1 cellular context compared by ENCODE assay signal in the genomic region with DNA sequence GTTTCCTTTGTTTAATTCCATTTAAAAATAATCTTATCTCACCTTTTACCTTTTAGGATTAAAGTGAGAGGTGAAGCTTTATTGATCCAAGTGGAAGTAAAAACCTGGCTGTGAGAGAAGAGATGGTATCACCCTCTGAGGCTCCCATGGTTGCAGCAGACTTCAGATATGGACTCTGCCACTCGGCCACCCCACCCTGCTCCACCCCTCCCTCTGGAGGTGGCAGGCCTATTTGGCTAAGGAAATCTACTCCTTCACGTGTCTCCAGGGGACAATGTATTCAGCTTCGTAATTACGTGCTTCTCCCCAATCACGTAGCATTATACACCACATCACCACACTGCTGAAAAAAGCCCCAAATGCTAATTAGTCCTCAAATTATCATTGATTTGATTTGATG.
TF ChIP-seq lines count a peak whose summit lies in the region.

No MANE protein-coding gene starts in this region.

TF ChIP-seq in GM23338, 12 proteins besides CTCF, POLR2A, EP300 and RAD21 (continued from another document):
- TF ChIP-seq, protein P1, sequence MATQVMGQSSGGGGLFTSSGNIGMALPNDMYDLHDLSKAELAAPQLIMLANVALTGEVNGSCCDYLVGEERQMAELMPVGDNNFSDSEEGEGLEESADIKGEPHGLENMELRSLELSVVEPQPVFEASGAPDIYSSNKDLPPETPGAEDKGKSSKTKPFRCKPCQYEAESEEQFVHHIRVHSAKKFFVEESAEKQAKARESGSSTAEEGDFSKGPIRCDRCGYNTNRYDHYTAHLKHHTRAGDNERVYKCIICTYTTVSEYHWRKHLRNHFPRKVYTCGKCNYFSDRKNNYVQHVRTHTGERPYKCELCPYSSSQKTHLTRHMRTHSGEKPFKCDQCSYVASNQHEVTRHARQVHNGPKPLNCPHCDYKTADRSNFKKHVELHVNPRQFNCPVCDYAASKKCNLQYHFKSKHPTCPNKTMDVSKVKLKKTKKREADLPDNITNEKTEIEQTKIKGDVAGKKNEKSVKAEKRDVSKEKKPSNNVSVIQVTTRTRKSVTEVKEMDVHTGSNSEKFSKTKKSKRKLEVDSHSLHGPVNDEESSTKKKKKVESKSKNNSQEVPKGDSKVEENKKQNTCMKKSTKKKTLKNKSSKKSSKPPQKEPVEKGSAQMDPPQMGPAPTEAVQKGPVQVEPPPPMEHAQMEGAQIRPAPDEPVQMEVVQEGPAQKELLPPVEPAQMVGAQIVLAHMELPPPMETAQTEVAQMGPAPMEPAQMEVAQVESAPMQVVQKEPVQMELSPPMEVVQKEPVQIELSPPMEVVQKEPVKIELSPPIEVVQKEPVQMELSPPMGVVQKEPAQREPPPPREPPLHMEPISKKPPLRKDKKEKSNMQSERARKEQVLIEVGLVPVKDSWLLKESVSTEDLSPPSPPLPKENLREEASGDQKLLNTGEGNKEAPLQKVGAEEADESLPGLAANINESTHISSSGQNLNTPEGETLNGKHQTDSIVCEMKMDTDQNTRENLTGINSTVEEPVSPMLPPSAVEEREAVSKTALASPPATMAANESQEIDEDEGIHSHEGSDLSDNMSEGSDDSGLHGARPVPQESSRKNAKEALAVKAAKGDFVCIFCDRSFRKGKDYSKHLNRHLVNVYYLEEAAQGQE (IDR thresholded peaks at IDR 0.05; ENCODE audit: unreplicated experiment), result no peak
- TF ChIP-seq JUNB (IDR thresholded peaks at IDR 0.05; ENCODE audit: unreplicated experiment) (no peak), EZH2 (IDR thresholded peaks at IDR 0.05; ENCODE audit: low read depth, unreplicated experiment) (no peak), ZNF114 (CRISPR knock-in tag; IDR thresholded peaks at IDR 0.05) (no peak), STAT1 (IDR thresholded peaks at IDR 0.05; ENCODE audit: unreplicated experiment) (no peak), EZH2phosphoT487 (IDR thresholded peaks at IDR 0.05; ENCODE audit: unreplicated experiment) (no peak), ZNF331 (CRISPR knock-in tag; IDR thresholded peaks at IDR 0.05; ENCODE audit: low read depth) (no peak)
- TF ChIP-seq, protein P2, sequence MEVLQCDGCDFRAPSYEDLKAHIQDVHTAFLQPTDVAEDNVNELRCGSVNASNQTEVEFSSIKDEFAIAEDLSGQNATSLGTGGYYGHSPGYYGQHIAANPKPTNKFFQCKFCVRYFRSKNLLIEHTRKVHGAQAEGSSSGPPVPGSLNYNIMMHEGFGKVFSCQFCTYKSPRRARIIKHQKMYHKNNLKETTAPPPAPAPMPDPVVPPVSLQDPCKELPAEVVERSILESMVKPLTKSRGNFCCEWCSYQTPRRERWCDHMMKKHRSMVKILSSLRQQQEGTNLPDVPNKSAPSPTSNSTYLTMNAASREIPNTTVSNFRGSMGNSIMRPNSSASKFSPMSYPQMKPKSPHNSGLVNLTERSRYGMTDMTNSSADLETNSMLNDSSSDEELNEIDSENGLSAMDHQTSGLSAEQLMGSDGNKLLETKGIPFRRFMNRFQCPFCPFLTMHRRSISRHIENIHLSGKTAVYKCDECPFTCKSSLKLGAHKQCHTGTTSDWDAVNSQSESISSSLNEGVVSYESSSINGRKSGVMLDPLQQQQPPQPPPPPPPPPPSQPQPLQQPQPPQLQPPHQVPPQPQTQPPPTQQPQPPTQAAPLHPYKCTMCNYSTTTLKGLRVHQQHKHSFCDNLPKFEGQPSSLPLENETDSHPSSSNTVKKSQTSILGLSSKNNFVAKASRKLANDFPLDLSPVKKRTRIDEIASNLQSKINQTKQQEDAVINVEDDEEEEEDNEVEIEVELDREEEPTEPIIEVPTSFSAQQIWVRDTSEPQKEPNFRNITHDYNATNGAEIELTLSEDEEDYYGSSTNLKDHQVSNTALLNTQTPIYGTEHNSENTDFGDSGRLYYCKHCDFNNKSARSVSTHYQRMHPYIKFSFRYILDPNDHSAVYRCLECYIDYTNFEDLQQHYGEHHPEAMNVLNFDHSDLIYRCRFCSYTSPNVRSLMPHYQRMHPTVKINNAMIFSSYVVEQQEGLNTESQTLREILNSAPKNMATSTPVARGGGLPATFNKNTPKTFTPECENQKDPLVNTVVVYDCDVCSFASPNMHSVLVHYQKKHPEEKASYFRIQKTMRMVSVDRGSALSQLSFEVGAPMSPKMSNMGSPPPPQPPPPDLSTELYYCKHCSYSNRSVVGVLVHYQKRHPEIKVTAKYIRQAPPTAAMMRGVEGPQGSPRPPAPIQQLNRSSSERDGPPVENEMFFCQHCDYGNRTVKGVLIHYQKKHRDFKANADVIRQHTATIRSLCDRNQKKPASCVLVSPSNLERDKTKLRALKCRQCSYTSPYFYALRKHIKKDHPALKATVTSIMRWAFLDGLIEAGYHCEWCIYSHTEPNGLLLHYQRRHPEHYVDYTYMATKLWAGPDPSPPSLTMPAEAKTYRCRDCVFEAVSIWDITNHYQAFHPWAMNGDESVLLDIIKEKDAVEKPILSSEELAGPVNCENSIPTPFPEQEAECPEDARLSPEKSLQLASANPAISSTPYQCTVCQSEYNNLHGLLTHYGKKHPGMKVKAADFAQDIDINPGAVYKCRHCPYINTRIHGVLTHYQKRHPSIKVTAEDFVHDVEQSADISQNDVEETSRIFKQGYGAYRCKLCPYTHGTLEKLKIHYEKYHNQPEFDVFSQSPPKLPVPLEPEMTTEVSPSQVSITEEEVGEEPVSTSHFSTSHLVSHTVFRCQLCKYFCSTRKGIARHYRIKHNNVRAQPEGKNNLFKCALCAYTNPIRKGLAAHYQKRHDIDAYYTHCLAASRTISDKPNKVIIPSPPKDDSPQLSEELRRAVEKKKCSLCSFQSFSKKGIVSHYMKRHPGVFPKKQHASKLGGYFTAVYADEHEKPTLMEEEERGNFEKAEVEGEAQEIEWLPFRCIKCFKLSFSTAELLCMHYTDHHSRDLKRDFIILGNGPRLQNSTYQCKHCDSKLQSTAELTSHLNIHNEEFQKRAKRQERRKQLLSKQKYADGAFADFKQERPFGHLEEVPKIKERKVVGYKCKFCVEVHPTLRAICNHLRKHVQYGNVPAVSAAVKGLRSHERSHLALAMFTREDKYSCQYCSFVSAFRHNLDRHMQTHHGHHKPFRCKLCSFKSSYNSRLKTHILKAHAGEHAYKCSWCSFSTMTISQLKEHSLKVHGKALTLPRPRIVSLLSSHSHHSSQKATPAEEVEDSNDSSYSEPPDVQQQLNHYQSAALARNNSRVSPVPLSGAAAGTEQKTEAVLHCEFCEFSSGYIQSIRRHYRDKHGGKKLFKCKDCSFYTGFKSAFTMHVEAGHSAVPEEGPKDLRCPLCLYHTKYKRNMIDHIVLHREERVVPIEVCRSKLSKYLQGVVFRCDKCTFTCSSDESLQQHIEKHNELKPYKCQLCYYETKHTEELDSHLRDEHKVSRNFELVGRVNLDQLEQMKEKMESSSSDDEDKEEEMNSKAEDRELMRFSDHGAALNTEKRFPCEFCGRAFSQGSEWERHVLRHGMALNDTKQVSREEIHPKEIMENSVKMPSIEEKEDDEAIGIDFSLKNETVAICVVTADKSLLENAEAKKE (CRISPR knock-in tag; IDR thresholded peaks at IDR 0.05), result no peak
